In the genomic region with DNA sequence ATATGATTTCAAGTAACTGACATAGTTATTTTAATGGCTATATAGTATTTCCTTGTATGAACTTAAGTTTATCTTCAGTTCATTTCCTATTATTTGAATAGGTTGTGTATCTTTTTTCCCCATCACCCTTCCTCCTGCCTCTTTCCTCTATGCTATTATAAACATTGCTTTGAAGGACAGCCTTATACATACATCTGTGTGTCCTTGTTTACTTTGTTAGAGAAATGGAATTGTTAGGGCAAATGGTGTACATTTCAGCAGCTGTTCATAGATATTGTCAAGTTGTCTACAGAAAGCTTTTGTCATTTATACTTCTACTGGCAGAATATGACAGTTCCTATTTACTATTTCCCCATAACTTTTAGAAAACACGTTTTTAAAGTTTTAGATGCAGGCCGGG, we compare ENCODE assay signal across 20 cellular contexts. TPM values are rescaled to one million over a fixed set of nuclear protein-coding genes. Genes with fewer than 3 reads are reported as not detected.
A peak's percentile ranks its signal among the peaks of the same experiment; 100 is the strongest.
DNase-seq lines count a peak whose midpoint lies in the region; ATAC-seq, FAIRE-seq and TF ChIP-seq lines count a peak whose summit lies in the region.
"Had no signal": no experiment of that assay in that cellular context is flagged by ENCODE, and none has a peak within 500 bp of the region (broad histone marks: within the 10 kb centered on the region; RNA-seq: fewer than 3 reads in every experiment).

No MANE protein-coding gene starts in this region.

- TF ChIP-seq CTCF in HepG2 (CRISPR knock-in tag; IDR thresholded peaks at IDR 0.05): no peak
- no peak for TF ChIP-seq CTCF in right lobe of liver (IDR thresholded peaks at IDR 0.05)
- TF ChIP-seq CTCF in esophagus muscularis mucosa (IDR thresholded peaks at IDR 0.05): no peak

- H3K4me2 ChIP-seq in HepG2 (ENCODE audit: low read depth, low read length): no peak overlapping the region
- H3K4me2 ChIP-seq: BLaER1 had no signal

- H3K27me3 ChIP-seq in HepG2 (ENCODE audit: control insufficient read depth in 1 of 2, insufficient read depth in 2 of 2, low read length in 2 of 2) (no peaks in the 10 kb centered on the region), right lobe of liver (no peaks in the 10 kb centered on the region), esophagus muscularis mucosa (no peaks in the 10 kb centered on the region)
- H3K27me3 ChIP-seq: BLaER1 had no signal

- no peak for FAIRE-seq in HepG2 (lab: Jason Lieb, UNC)
- FAIRE-seq: A204.1, D721Med, GM12892, H54 had no signal

- TF ChIP-seq RAD21 in HepG2 (CRISPR knock-in tag; IDR thresholded peaks at IDR 0.05): no peak

- peaks cover 6% of the 10 kb centered on the region; the same call in 1 of the 2 replicates for H4K20me1 ChIP-seq in HepG2 (ENCODE audit: insufficient read depth, low read length)

- peak; percentile 10 for DNase-seq in NCI-H2171 treated with DMSO at 0.1 percent for 48 hours (lab: John Stamatoyannopoulos, UW)
- no peak for DNase-seq in NCI-H2171 (lab: John Stamatoyannopoulos, UW)
- DNase-seq in HepG2 (ENCODE audit: low spot score): no peak
- no peak for DNase-seq in right lobe of liver
- DNase-seq in esophagus muscularis mucosa (ENCODE audit: extremely low spot score): no peak
- DNase-seq: Caco-2; CD4-positive, CD25-positive, alpha-beta regulatory T cell; CD8-positive, alpha-beta T cell; DMS 273 treated with DMSO at 0.1 percent for 48 hours; DND-41; GOT3 had no signal

- no peak for ATAC-seq in HepG2
- ATAC-seq in right lobe of liver: no peak
- ATAC-seq in HG02759 (IDR thresholded peaks at IDR 0.05; ENCODE audit: unreplicated experiment): no peak
- ATAC-seq: CD8-positive, alpha-beta T cell had no signal

- TF ChIP-seq POLR2A in HepG2 (IDR thresholded peaks at IDR 0.05; ENCODE audit: insufficient read depth in 1 of 2, low read depth in 2 of 2, low read length in 2 of 2) (no peak), right lobe of liver (IDR thresholded peaks at IDR 0.05) (no peak), esophagus muscularis mucosa (IDR thresholded peaks at IDR 0.05; ENCODE audit: low read depth) (no peak)

- H3K27ac ChIP-seq in HepG2 (ENCODE audit: extremely low read length, insufficient read depth, low read length): no peak overlapping the region
- H3K27ac ChIP-seq in right lobe of liver: no peak overlapping the region
- peak overlapping the region in 3 of 4 donors; percentile 37 to 67 (median 49) for H3K27ac ChIP-seq in esophagus muscularis mucosa (replicated peaks in 1 of 4)
- H3K27ac ChIP-seq: 22Rv1, BLaER1, C4-2B had no signal

- WGBS in HepG2 (ENCODE audit: low lambda C conversion rate): 96% methylated on average over 2 of the region's 2 CpGs
- WGBS in right lobe of liver (ENCODE audit: insufficient coverage, low coverage, low lambda C conversion rate, missing lambda C conversion rate): 79% methylated on average over 2 of the region's 2 CpGs
- 81% methylated on average over 2 of the region's 2 CpGs for WGBS in esophagus muscularis mucosa

- no peak overlapping the region for H3K9ac ChIP-seq in HepG2 (ENCODE audit: insufficient read depth, low read depth, low read length)
- H3K9ac ChIP-seq: BLaER1 had no signal

- intact Hi-C loops in HepG2 (cut with micrococcal nuclease; ENCODE audit: unreplicated experiment): no loop called here
- intact Hi-C loops in right lobe of liver (cut with DNase I): no loop called here
- intact Hi-C loops in esophagus muscularis mucosa (cut with DNase I): no loop called here

- in situ Hi-C loops in HepG2 (cut with HindIII; ENCODE audit: extremely low pct_ligation_motif_present, low pct_unique_long_range_greater_than_20kb): no loop called here

- H3K4me3 ChIP-seq in HepG2 (replicated peaks in 1 of 3; ENCODE audit: insufficient read depth in 1 of 3, low read depth in 2 of 3, low read length in 3 of 3) (no peak overlapping the region), right lobe of liver (no peak overlapping the region), esophagus muscularis mucosa (no peak overlapping the region)
- H3K4me3 ChIP-seq: BLaER1, HAP-1 had no signal

- no peak for TF ChIP-seq EP300 in HepG2 (IDR thresholded peaks at IDR 0.05; ENCODE audit: low read depth in 2 of 2, low read length in 2 of 2)
- TF ChIP-seq EP300 in HepG2 (CRISPR knock-in tag; IDR thresholded peaks at IDR 0.05; ENCODE audit: borderline replicate concordance): no peak
- no peak for TF ChIP-seq EP300 in esophagus muscularis mucosa (IDR thresholded peaks at IDR 0.05)

- H3K9me3 ChIP-seq in HepG2 (ENCODE audit: low read length): no peaks in the 10 kb centered on the region
- no peaks in the 10 kb centered on the region for H3K9me3 ChIP-seq in right lobe of liver
- no peaks in the 10 kb centered on the region for H3K9me3 ChIP-seq in esophagus muscularis mucosa
- H3K9me3 ChIP-seq: HAP-1 had no signal

- BruUV-seq in HepG2 (replicated peaks; lab: Mats Ljungman, UMichigan): no TSS peak

- H3K36me3 ChIP-seq in HepG2 (replicated peaks in 1 of 2; ENCODE audit: control insufficient read depth in 1 of 2, insufficient read depth in 2 of 2, low read length in 2 of 2) (no peaks in the 10 kb centered on the region), right lobe of liver (no peaks in the 10 kb centered on the region), esophagus muscularis mucosa (no peaks in the 10 kb centered on the region)
- H3K36me3 ChIP-seq: BLaER1, HAP-1 had no signal

- H3K79me2 ChIP-seq in HepG2 (ENCODE audit: insufficient read depth, low read length): peaks cover 72% of the 10 kb centered on the region

- CTCF ChIA-PET in HepG2 (lab: Yijun Ruan, JAX; ENCODE audit: low intra/inter-chr PET ratio, low total read pairs): no interaction called here

- H3K4me1 ChIP-seq in HepG2 (ENCODE audit: insufficient read depth, low read length) (peaks cover 31% of the 10 kb centered on the region), right lobe of liver (peaks cover 0 to 13% (median 0%) of the 10 kb centered on the region in 4 donors), esophagus muscularis mucosa (peaks cover 72 to 93% (median 84%) of the 10 kb centered on the region in 4 donors)

- H2AFZ ChIP-seq in HepG2 (ENCODE audit: low read length): no peak overlapping the region

- POLR2A ChIA-PET in HepG2 (lab: Yijun Ruan, JAX): no interaction called here

TF ChIP-seq in HepG2, 621 proteins besides CTCF, POLR2A, EP300 and RAD21 (continues in another document):
- TF ChIP-seq ZNF12 (CRISPR knock-in tag; IDR thresholded peaks at IDR 0.05): 0 out of 2 replicates have a peak, but pooled peaks have one; percentile 35
- no peak for TF ChIP-seq ZNF260 (CRISPR knock-in tag; IDR thresholded peaks at IDR 0.05; ENCODE audit: borderline replicate concordance, low read depth)
- peak; percentile 40; the same call in 1 of the 2 replicates for TF ChIP-seq SOX5 (CRISPR knock-in tag; IDR thresholded peaks at IDR 0.05; ENCODE audit: borderline replicate concordance)
- TF ChIP-seq FOXA1 (IDR thresholded peaks at IDR 0.05): no peak
- peak; percentile 58; the same call in 1 of the 2 replicates for TF ChIP-seq FOXA1 (CRISPR knock-in tag; IDR thresholded peaks at IDR 0.05)
- TF ChIP-seq, protein P1, sequence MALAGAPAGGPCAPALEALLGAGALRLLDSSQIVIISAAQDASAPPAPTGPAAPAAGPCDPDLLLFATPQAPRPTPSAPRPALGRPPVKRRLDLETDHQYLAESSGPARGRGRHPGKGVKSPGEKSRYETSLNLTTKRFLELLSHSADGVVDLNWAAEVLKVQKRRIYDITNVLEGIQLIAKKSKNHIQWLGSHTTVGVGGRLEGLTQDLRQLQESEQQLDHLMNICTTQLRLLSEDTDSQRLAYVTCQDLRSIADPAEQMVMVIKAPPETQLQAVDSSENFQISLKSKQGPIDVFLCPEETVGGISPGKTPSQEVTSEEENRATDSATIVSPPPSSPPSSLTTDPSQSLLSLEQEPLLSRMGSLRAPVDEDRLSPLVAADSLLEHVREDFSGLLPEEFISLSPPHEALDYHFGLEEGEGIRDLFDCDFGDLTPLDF (CRISPR knock-in tag; IDR thresholded peaks at IDR 0.05): no peak
- no peak for TF ChIP-seq FOXO1 (CRISPR knock-in tag; IDR thresholded peaks at IDR 0.05)
- 0 out of 2 replicates have a peak, but pooled peaks have one; percentile 16 for TF ChIP-seq SAP130 (CRISPR knock-in tag; IDR thresholded peaks at IDR 0.05; ENCODE audit: low read depth)
- TF ChIP-seq ZNF331 (CRISPR knock-in tag; IDR thresholded peaks at IDR 0.05): no peak

RNA-seq across cellular contexts. Expression of a gene that starts 18.4 kb away (rescaled TPM):
- total RNA-seq in HepG2 (2016; rRNA removed; fragmentation: Illumina TruSeq; extraction: Trizol): 27.1 and 30.8 TPM in 2 replicates
- 7.8 TPM in 2 replicates for total RNA-seq in HepG2 (2016; cell fraction: cytosol; rRNA removed; fragmentation: Illumina TruSeq; extraction: Trizol; ENCODE audit: low read depth)
- 23.2 and 26.6 TPM in 2 replicates for total RNA-seq in HepG2 (2016; cell fraction: insoluble cytoplasmic fraction; rRNA removed; fragmentation: Illumina TruSeq; extraction: Trizol)
- 5.6 and 6.2 TPM in 2 replicates for total RNA-seq in HepG2 (2016; cell fraction: membrane; rRNA removed; fragmentation: Illumina TruSeq; extraction: Trizol)
- total RNA-seq in HepG2 (2016; cell fraction: nucleus; rRNA removed; fragmentation: Illumina TruSeq; extraction: Trizol): 42.6 and 50.0 TPM in 2 replicates
- 6.7 and 8.9 TPM in 2 replicates for polyA plus RNA-seq in HepG2 (2011; rRNA removed)
- polyA plus RNA-seq in HepG2 (2011; cell fraction: cytosol; rRNA removed): 3.2 and 4.7 TPM in 2 replicates
- polyA plus RNA-seq in HepG2 (2011; cell fraction: nucleus; rRNA removed): 21.9 and 22.5 TPM in 2 replicates
- polyA plus RNA-seq in HepG2 (2012): 9.2 and 10.1 TPM in 2 replicates
- polyA plus RNA-seq in HepG2 (2016; cell fraction: cytosol; fragmentation: Illumina TruSeq; extraction: Trizol; ENCODE audit: low read depth): 0.60 and 0.94 TPM in 2 replicates
- polyA plus RNA-seq in HepG2 (2016; cell fraction: insoluble cytoplasmic fraction; fragmentation: Illumina TruSeq; extraction: Trizol; ENCODE audit: low read depth): 9.5 and 10.5 TPM in 2 replicates
- polyA plus RNA-seq in HepG2 (2016; cell fraction: membrane; fragmentation: Illumina TruSeq; extraction: Trizol; ENCODE audit: low read depth): 1.3 and 1.5 TPM in 2 replicates
- 18.4 and 20.2 TPM in 2 replicates for polyA plus RNA-seq in HepG2 (2016; cell fraction: nucleus; fragmentation: Illumina TruSeq; extraction: Trizol; ENCODE audit: insufficient read depth, low read depth)
- 33.6 and 122 TPM in 2 replicates for polyA minus RNA-seq in HepG2 (2011; rRNA and poly(A)+ RNA removed; ENCODE audit: low replicate concordance)
- polyA minus RNA-seq in HepG2 (2011; cell fraction: cytosol; rRNA and poly(A)+ RNA removed): 15.6 and 26.8 TPM in 2 replicates
- 96.2 and 112 TPM in 2 replicates for polyA minus RNA-seq in HepG2 (2011; cell fraction: nucleus; rRNA and poly(A)+ RNA removed)
- 10 to 100 TPM; 50.1 to 73.1 (median 63.9) TPM for total RNA-seq in right lobe of liver
- 100 to 1,000 TPM; 232 to 323 (median 284) TPM for total RNA-seq in esophagus muscularis mucosa

Comparison
In these comparisons a context has a peak if more than half of its experiments do, and no peak if none do; other contexts are left out.
1. H3K27ac ChIP-seq: peak in esophagus muscularis mucosa (3 of 4); none in HepG2 (single experiment) and right lobe of liver (0 of 3).